7 cellular contexts compared by ENCODE assay signal in genomic region chr14:22965916-22966782, GRCh38. TPM values are rescaled to one million over a fixed set of nuclear protein-coding genes. Genes with fewer than 3 reads are reported as not detected.
DNase-seq lines count a peak whose midpoint lies in the region; ATAC-seq, FAIRE-seq and TF ChIP-seq lines count a peak whose summit lies in the region.
"Not testable (repeated sequence)": the region's sequence is repeated elsewhere in the genome, so short reads cannot be mapped to it uniquely, and the experiment has no call there.
"Had no signal": no experiment of that assay in that cellular context is flagged by ENCODE, and none has a peak within 500 bp of the region (broad histone marks: within the 10 kb centered on the region; RNA-seq: fewer than 3 reads in every experiment).

No MANE protein-coding gene starts in this region.

- H3K4me3 ChIP-seq in HEK293 (ENCODE audit: low read depth, low read length); Panc1 (ENCODE audit: low read depth in 2 of 2, low read length in 2 of 2); endothelial cell of umbilical vein (replicated peaks in 1 of 3; ENCODE audit: insufficient read depth in 1 of 3, low read depth in 1 of 3, low read length in 3 of 3); liver (ENCODE audit: low read depth in 1 of 3, low read length in 3 of 3): not testable (repeated sequence)

- CTCF ChIA-PET in HEK293 (lab: Yijun Ruan, JAX) (interaction anchor here (0.6 kb wide), 1 partner anchor 142 kb away, joined by 5 read pairs; no protein-coding TSS in a partner anchor), WTC11 (lab: Charles Lee) (interaction anchor here (0.9 to 2.3 kb wide), 3 partner anchors 20 to 86 kb away, joined by 3 to 11 read pairs (median 6); no protein-coding TSS in a partner anchor), endothelial cell of umbilical vein (lab: Charles Lee) (interaction anchor here (0.7 to 1.8 kb wide), 3 partner anchors 20 to 25 kb away, joined by 3 to 7 read pairs (median 4); no protein-coding TSS in a partner anchor)
- CTCF ChIA-PET in Panc1 (lab: Charles Lee): not testable (repeated sequence)

- H3K4me1 ChIP-seq in HEK293 (ENCODE audit: control insufficient read depth, insufficient read depth, low read length); Panc1 (ENCODE audit: control insufficient read depth, insufficient read depth, low read length); endothelial cell of umbilical vein (ENCODE audit: control insufficient read depth, extremely low read depth, insufficient read depth, low read length); liver (ENCODE audit: control insufficient read depth in 4 of 4, insufficient read depth in 4 of 4, low read length in 3 of 4): not testable (repeated sequence)

- POLR2A ChIA-PET in HEK293 (lab: Yijun Ruan, JAX) (interaction anchor here (0.6 to 3.3 kb wide), 5 partner anchors 10 to 330 kb away, joined by 4 to 17 read pairs (median 6); partner anchors contain the start of genes AJUBA and HAUS4), WTC11 (lab: Charles Lee) (interaction anchor here (0.6 to 2.2 kb wide), 3 partner anchors 9 to 1277 kb away, joined by 3 to 10 read pairs (median 3); partner anchors contain the start of genes HAUS4 and TINF2)
- POLR2A ChIA-PET in Panc1 (lab: Charles Lee); endothelial cell of umbilical vein (lab: Charles Lee): not testable (repeated sequence)

- H3K27me3 ChIP-seq in Panc1 (ENCODE audit: control insufficient read depth, insufficient read depth, low read length); endothelial cell of umbilical vein (ENCODE audit: control insufficient read depth in 2 of 2, insufficient read depth in 2 of 2, low read length in 2 of 2); liver (ENCODE audit: control insufficient read depth in 4 of 4, insufficient read depth in 4 of 4, low read length in 3 of 4): not testable (repeated sequence)

- DNase-seq in Panc1 (ENCODE audit: low read depth, low spot score); WTC11 (ENCODE audit: low spot score); nephron progenitor cell: not testable (repeated sequence)
- DNase-seq in endothelial cell of umbilical vein (ENCODE audit: low read depth, low spot score): peak; percentile 15

- not testable (repeated sequence) for BruUV-seq in Panc1 (replicated peaks; lab: Mats Ljungman, UMichigan); endothelial cell of umbilical vein (replicated peaks; lab: Mats Ljungman, UMichigan)

- H3K9ac ChIP-seq in endothelial cell of umbilical vein (replicated peaks; ENCODE audit: extremely low read depth, insufficient read depth, low read length); liver (ENCODE audit: low read depth in 1 of 2, low read length in 2 of 2): not testable (repeated sequence)

- H3K27ac Mint-ChIP-seq in WTC11: not testable (repeated sequence)
- peak overlapping the region; percentile 64 for H3K27ac Mint-ChIP-seq in nephron progenitor cell

- not testable (repeated sequence) for H4K20me1 ChIP-seq in endothelial cell of umbilical vein (replicated peaks; ENCODE audit: control insufficient read depth, extremely low read depth, insufficient read depth, low read length)

- H3K36me3 Mint-ChIP-seq in WTC11: not testable (repeated sequence)
- peaks cover 24% of the 10 kb centered on the region for H3K36me3 Mint-ChIP-seq in nephron progenitor cell (ENCODE audit: low read depth)

- H3K9me3 Mint-ChIP-seq in WTC11, nephron progenitor cell: not testable (repeated sequence)

- not testable (repeated sequence) for H3K4me1 Mint-ChIP-seq in WTC11, nephron progenitor cell

- not testable (repeated sequence) for H3K27me3 Mint-ChIP-seq in WTC11 (ENCODE audit: low read depth); nephron progenitor cell (ENCODE audit: low read depth, poor library complexity)

- peak; percentile 34 for TF ChIP-seq POLR2A in endothelial cell of umbilical vein (IDR thresholded peaks at IDR 0.05; ENCODE audit: low read depth, low read length)

- WGBS in liver: 64% methylated on average over 15 of the region's 15 CpGs

- intact Hi-C loops in Panc1 (cut with micrococcal nuclease; ENCODE audit: unreplicated experiment); endothelial cell of umbilical vein (cut with micrococcal nuclease): not testable (repeated sequence)

- in situ Hi-C loops in Panc1 (cut with HindIII; ENCODE audit: low pct_unique_long_range_greater_than_20kb, low sequenced_read_pairs): not testable (repeated sequence)

- not testable (repeated sequence) for H2AFZ ChIP-seq in endothelial cell of umbilical vein (ENCODE audit: low read depth, low read length)

- not testable (repeated sequence) for TF ChIP-seq CTCF in HEK293 (tag by site-specific recombination; IDR thresholded peaks at IDR 0.05); Panc1 (IDR thresholded peaks at IDR 0.05); WTC11 (IDR thresholded peaks at IDR 0.05); endothelial cell of umbilical vein (IDR thresholded peaks at IDR 0.05; ENCODE audit: extremely low read depth in 1 of 2, insufficient read depth in 1 of 2, low read depth in 1 of 2, low read length in 2 of 2); liver (IDR thresholded peaks at IDR 0.05; ENCODE audit: low read depth, low read length, missing input control); nephron progenitor cell (IDR thresholded peaks at IDR 0.05)

- H3K27ac ChIP-seq in HEK293 (ENCODE audit: extremely low read depth, low read depth, low read length); Panc1 (ENCODE audit: low read length); endothelial cell of umbilical vein (ENCODE audit: insufficient read depth, low read depth, low read length); liver (ENCODE audit: low read depth in 1 of 2, low read length in 2 of 2): not testable (repeated sequence)

- not testable (repeated sequence) for H3K36me3 ChIP-seq in HEK293 (ENCODE audit: control insufficient read depth in 2 of 2, insufficient read depth in 1 of 2, low read length in 2 of 2); Panc1 (ENCODE audit: control insufficient read depth, insufficient read depth, low read length); endothelial cell of umbilical vein (ENCODE audit: control insufficient read depth in 2 of 2, extremely low read depth in 1 of 2, insufficient read depth in 2 of 2, low read length in 2 of 2); liver (ENCODE audit: control insufficient read depth in 4 of 4, insufficient read depth in 3 of 4, low read depth in 1 of 4, low read length in 3 of 4)

- not testable (repeated sequence) for H3K9me1 ChIP-seq in endothelial cell of umbilical vein (replicated peaks; ENCODE audit: control insufficient read depth, extremely low read depth, insufficient read depth, low read length)

- 0 out of 2 replicates have a peak, but pooled peaks have one; percentile 28 for ATAC-seq in Panc1
- ATAC-seq in WTC11: not testable (repeated sequence)

- FAIRE-seq in endothelial cell of umbilical vein (lab: Jason Lieb, UNC): not testable (repeated sequence)

- H3K9me3 ChIP-seq in HEK293 (ENCODE audit: control insufficient read depth, insufficient read depth, low read depth, low read length); Panc1 (ENCODE audit: control insufficient read depth, insufficient read depth, low read depth, low read length); endothelial cell of umbilical vein (replicated peaks; ENCODE audit: control insufficient read depth, insufficient read depth, low read length); liver (ENCODE audit: control insufficient read depth in 4 of 4, low read length in 3 of 4): not testable (repeated sequence)

- TF ChIP-seq RAD21 in liver (IDR thresholded peaks at IDR 0.05): not testable (repeated sequence)

- dilution Hi-C loops in endothelial cell of umbilical vein (cut with MboI; ENCODE audit: extremely low pct_ligation_motif_present, low sequenced_read_pairs): not testable (repeated sequence)

- H3K4me2 ChIP-seq in endothelial cell of umbilical vein (ENCODE audit: insufficient read depth, low read length): peak overlapping the region; percentile 31

- H3K4me3 Mint-ChIP-seq in WTC11, nephron progenitor cell: not testable (repeated sequence)

- not testable (repeated sequence) for H3K79me2 ChIP-seq in endothelial cell of umbilical vein (ENCODE audit: control insufficient read depth, insufficient read depth, low read length)

RNA-seq across cellular contexts. Expression of gene HAUS4, which starts 9.3 kb away (rescaled TPM):
- total RNA-seq in Panc1 (2021; ENCODE audit: unreplicated experiment): 25.7 TPM
- 14.1 TPM for polyA plus RNA-seq in Panc1 (2012; ENCODE audit: insufficient read length)
- 52.4 to 57.6 TPM (median 53.5 TPM) in 3 replicates for total RNA-seq in WTC11 (2021)
- total RNA-seq in endothelial cell of umbilical vein: 33.8 and 37.4 TPM in 2 replicates
- polyA plus RNA-seq in endothelial cell of umbilical vein: 23.5 and 30.3 TPM in 2 replicates
- 40.9 and 41.1 TPM in 2 replicates for polyA plus RNA-seq in endothelial cell of umbilical vein (2011; cell fraction: cytosol; rRNA removed)
- polyA plus RNA-seq in endothelial cell of umbilical vein (2011; cell fraction: nucleus; rRNA removed): 60.0 and 60.8 TPM in 2 replicates
- 29.9 and 35.9 TPM in 2 replicates for polyA plus RNA-seq in endothelial cell of umbilical vein (2012)
- polyA minus RNA-seq in endothelial cell of umbilical vein: 23.1 and 29.5 TPM in 2 replicates
- 29.3 TPM for polyA minus RNA-seq in endothelial cell of umbilical vein (2011; cell fraction: cytosol; rRNA and poly(A)+ RNA removed)
- polyA minus RNA-seq in endothelial cell of umbilical vein (2011; cell fraction: nucleus; rRNA and poly(A)+ RNA removed): 17.8 and 31.6 TPM in 2 replicates
- total RNA-seq in liver: 10 to 100 TPM; 11.9 to 32.8 TPM
- 1 to 10 TPM; 5.8 to 7.9 TPM for polyA plus RNA-seq in liver

RNA-seq across cellular contexts. Expression of gene AJUBA, which starts 16.2 kb away (rescaled TPM):
- total RNA-seq in Panc1 (2021; ENCODE audit: unreplicated experiment): 50.2 TPM
- polyA plus RNA-seq in Panc1 (2012; ENCODE audit: insufficient read length): 22.9 TPM
- total RNA-seq in WTC11 (2021): 28.8 to 35.8 TPM (median 33.8 TPM) in 3 replicates
- total RNA-seq in endothelial cell of umbilical vein: 54.1 and 61.7 TPM in 2 replicates
- 50.0 and 50.7 TPM in 2 replicates for polyA plus RNA-seq in endothelial cell of umbilical vein
- 41.4 and 44.7 TPM in 2 replicates for polyA plus RNA-seq in endothelial cell of umbilical vein (2011; cell fraction: cytosol; rRNA removed)
- 64.2 and 66.4 TPM in 2 replicates for polyA plus RNA-seq in endothelial cell of umbilical vein (2011; cell fraction: nucleus; rRNA removed)
- 24.6 and 40.3 TPM in 2 replicates for polyA plus RNA-seq in endothelial cell of umbilical vein (2012)
- 144 and 157 TPM in 2 replicates for polyA minus RNA-seq in endothelial cell of umbilical vein
- polyA minus RNA-seq in endothelial cell of umbilical vein (2011; cell fraction: cytosol; rRNA and poly(A)+ RNA removed): 62.4 TPM
- 65.9 and 69.6 TPM in 2 replicates for polyA minus RNA-seq in endothelial cell of umbilical vein (2011; cell fraction: nucleus; rRNA and poly(A)+ RNA removed)
- 10 to 100 TPM; 15.9 to 34.9 TPM for total RNA-seq in liver
- polyA plus RNA-seq in liver: 10 to 100 TPM; 15.5 to 23.4 TPM
- polyA plus RNA-seq: CD14-positive monocyte had no signal

RNA-seq across cellular contexts. Expression of gene PRMT5, which starts 37.0 kb away (rescaled TPM):
- total RNA-seq in Panc1 (2021; ENCODE audit: unreplicated experiment) (108 TPM), WTC11 (2021) (119 to 124 TPM (median 123 TPM) in 3 replicates), endothelial cell of umbilical vein (67.2 and 73.1 TPM in 2 replicates), liver (10 to 100 TPM; 26.2 to 27.5 TPM)
- polyA plus RNA-seq in Panc1 (2012; ENCODE audit: insufficient read length): 200 TPM
- polyA plus RNA-seq in endothelial cell of umbilical vein (185 and 197 TPM in 2 replicates), liver (10 to 100 TPM; 14.1 to 28.2 TPM)
- 149 and 155 TPM in 2 replicates for polyA plus RNA-seq in endothelial cell of umbilical vein (2011; cell fraction: cytosol; rRNA removed)
- 153 and 169 TPM in 2 replicates for polyA plus RNA-seq in endothelial cell of umbilical vein (2011; cell fraction: nucleus; rRNA removed)
- polyA plus RNA-seq in endothelial cell of umbilical vein (2012): 59.8 and 91.5 TPM in 2 replicates
- 170 and 188 TPM in 2 replicates for polyA minus RNA-seq in endothelial cell of umbilical vein
- 142 TPM for polyA minus RNA-seq in endothelial cell of umbilical vein (2011; cell fraction: cytosol; rRNA and poly(A)+ RNA removed)
- polyA minus RNA-seq in endothelial cell of umbilical vein (2011; cell fraction: nucleus; rRNA and poly(A)+ RNA removed): 38.8 and 62.8 TPM in 2 replicates

RNA-seq across cellular contexts. Expression of gene C14orf93, which starts 43.8 kb away (rescaled TPM):
- total RNA-seq in Panc1 (2021; ENCODE audit: unreplicated experiment): 5.6 TPM
- 7.1 TPM for polyA plus RNA-seq in Panc1 (2012; ENCODE audit: insufficient read length)
- total RNA-seq in WTC11 (2021): 8.1 to 12.8 TPM (median 11.9 TPM) in 3 replicates
- 5.4 and 7.1 TPM in 2 replicates for total RNA-seq in endothelial cell of umbilical vein
- 9.2 and 10.0 TPM in 2 replicates for polyA plus RNA-seq in endothelial cell of umbilical vein
- 9.5 and 10.0 TPM in 2 replicates for polyA plus RNA-seq in endothelial cell of umbilical vein (2011; cell fraction: cytosol; rRNA removed)
- 11.5 and 18.1 TPM in 2 replicates for polyA plus RNA-seq in endothelial cell of umbilical vein (2011; cell fraction: nucleus; rRNA removed)
- 5.9 and 6.8 TPM in 2 replicates for polyA plus RNA-seq in endothelial cell of umbilical vein (2012)
- 16.4 and 19.1 TPM in 2 replicates for polyA minus RNA-seq in endothelial cell of umbilical vein
- polyA minus RNA-seq in endothelial cell of umbilical vein (2011; cell fraction: cytosol; rRNA and poly(A)+ RNA removed): 5.2 TPM
- 5.0 and 6.1 TPM in 2 replicates for polyA minus RNA-seq in endothelial cell of umbilical vein (2011; cell fraction: nucleus; rRNA and poly(A)+ RNA removed)
- total RNA-seq in liver: 1 to 10 TPM; 3.8 to 7.1 TPM
- polyA plus RNA-seq in liver: 1 to 10 TPM; 2.1 to 3.0 TPM

RNA-seq across cellular contexts. Expression of gene RBM23, which starts 47.2 kb away (rescaled TPM):
- 47.2 TPM for total RNA-seq in Panc1 (2021; ENCODE audit: unreplicated experiment)
- polyA plus RNA-seq in Panc1 (2012; ENCODE audit: insufficient read length): 49.5 TPM
- total RNA-seq in WTC11 (2021): 42.4 to 49.4 TPM (median 47.4 TPM) in 3 replicates
- total RNA-seq in endothelial cell of umbilical vein: 61.0 and 68.9 TPM in 2 replicates
- polyA plus RNA-seq in endothelial cell of umbilical vein: 67.7 and 73.3 TPM in 2 replicates
- polyA plus RNA-seq in endothelial cell of umbilical vein (2011; cell fraction: cytosol; rRNA removed): 61.4 and 66.0 TPM in 2 replicates
- 95.9 and 110 TPM in 2 replicates for polyA plus RNA-seq in endothelial cell of umbilical vein (2011; cell fraction: nucleus; rRNA removed)
- 34.1 and 39.0 TPM in 2 replicates for polyA plus RNA-seq in endothelial cell of umbilical vein (2012)
- 89.3 and 101 TPM in 2 replicates for polyA minus RNA-seq in endothelial cell of umbilical vein
- polyA minus RNA-seq in endothelial cell of umbilical vein (2011; cell fraction: cytosol; rRNA and poly(A)+ RNA removed): 28.7 TPM
- 57.6 and 59.9 TPM in 2 replicates for polyA minus RNA-seq in endothelial cell of umbilical vein (2011; cell fraction: nucleus; rRNA and poly(A)+ RNA removed)
- total RNA-seq in liver: 100 to 1,000 TPM in 1 of 2 donors, 10 to 100 TPM in 1; 36.7 to 242 TPM
- polyA plus RNA-seq in liver: 10 to 100 TPM; 22.3 to 26.0 TPM
